25 cellular contexts compared by ENCODE assay signal in genomic region chr7:157482517-157483120, GRCh38.
DNase-seq lines count a peak whose midpoint lies in the region; TF ChIP-seq lines count a peak whose summit lies in the region.
"Had no signal": no experiment of that assay in that cellular context is flagged by ENCODE, and none has a peak within 500 bp of the region (broad histone marks: within the 10 kb centered on the region; RNA-seq: fewer than 3 reads in every experiment).

No MANE protein-coding gene starts in this region.

- no peak for DNase-seq in activated CD4-positive, alpha-beta T cell treated with anti-CD3 and anti-CD28 coated beads, Interleukin-2, amount 10 ng/mL, durations not matched to agents 24 days and 14 days
- no peak for DNase-seq in activated CD4-positive, alpha-beta T cell treated with anti-CD3 and anti-CD28 coated beads for 1 hour
- DNase-seq in RKO (ENCODE audit: low spot score) (peak; percentile 21), coronary artery (ENCODE audit: low spot score) (peak; percentile 4), trophoblast cell (no peak), NCI-H226 (no peak), COLO829 (ENCODE audit: low spot score) (no peak)
- DNase-seq in effector CD4-positive, alpha-beta T cell = no peak
- DNase-seq: activated gamma-delta T cell treated with Interleukin-2 at 50 U/mL for 16 hours; BE2C; DND-41; HFFc6; islet precursor cell; left ventricle myocardium inferior; naive B cell; NCI-H1105 treated with DMSO at 0.1 percent for 48 hours; NCI-H526 treated with DMSO at 0.1 percent for 48 hours; nucleus accumbens; PC-9; SHP77 treated with DMSO at 0.1 percent for 48 hours; stimulated activated naive CD4-positive, alpha-beta T cell treated with Interleukin-2 at 50 U/mL for 16 hours; uterus had no signal

- H3K4me2 ChIP-seq in trophoblast cell (ENCODE audit: low read length) = no peak overlapping the region
- H3K4me2 ChIP-seq: PC-9 had no signal

- peak overlapping the region; percentile 9 for H3K27ac Mint-ChIP-seq in activated CD4-positive, alpha-beta T cell treated with anti-CD3 and anti-CD28 coated beads, Interleukin-2, amount 10 ng/mL, durations not matched to agents 24 days and 14 days
- H3K27ac Mint-ChIP-seq: HFFc6, mesothelial cell of epicardium had no signal

- no peaks in the 10 kb centered on the region for H3K36me3 ChIP-seq in trophoblast cell (ENCODE audit: control insufficient read depth in 1 of 2, insufficient read depth in 2 of 2, low read length in 2 of 2)
- H3K36me3 ChIP-seq: BE2C, left ventricle myocardium inferior, uterus had no signal

- H3K27me3 ChIP-seq in trophoblast cell (ENCODE audit: insufficient read depth, low read length) = no peaks in the 10 kb centered on the region
- H3K27me3 ChIP-seq: body of pancreas, uterus had no signal

- H3K4me1 Mint-ChIP-seq in activated CD4-positive, alpha-beta T cell treated with anti-CD3 and anti-CD28 coated beads, Interleukin-2, amount 10 ng/mL, durations not matched to agents 24 days and 14 days = peaks cover 21% of the 10 kb centered on the region
- H3K4me1 Mint-ChIP-seq: mesothelial cell of epicardium had no signal

- no peaks in the 10 kb centered on the region for H3K4me1 ChIP-seq in trophoblast cell (ENCODE audit: control insufficient read depth in 1 of 2, insufficient read depth in 2 of 2, low read length in 2 of 2)
- H3K4me1 ChIP-seq: BE2C, body of pancreas, left ventricle myocardium inferior, uterus had no signal

- H2BK120ac ChIP-seq in trophoblast cell (ENCODE audit: insufficient read depth, low read length, poor library complexity) = no peak overlapping the region

- TF ChIP-seq CTCF in coronary artery (IDR thresholded peaks at IDR 0.05) = no peak

- no peak overlapping the region for H4K12ac ChIP-seq in trophoblast cell (ENCODE audit: low read depth, low read length)

- no CpG with 5 or more reads among the region's 7 CpGs for WGBS in trophoblast cell (ENCODE audit: extremely low coverage, insufficient coverage, insufficient read length)

- no peaks in the 10 kb centered on the region for H3K79me2 ChIP-seq in trophoblast cell (ENCODE audit: control insufficient read depth, insufficient read depth, low read length, poor library complexity)

- no peaks in the 10 kb centered on the region for H3K79me1 ChIP-seq in trophoblast cell (ENCODE audit: low read length)

- H3K4ac ChIP-seq in trophoblast cell (ENCODE audit: low read depth, low read length) = no peak overlapping the region

- H3K14ac ChIP-seq in trophoblast cell (ENCODE audit: low read length) = no peak overlapping the region

- peaks cover 8% of the 10 kb centered on the region for H3K27me3 Mint-ChIP-seq in activated CD4-positive, alpha-beta T cell treated with anti-CD3 and anti-CD28 coated beads, Interleukin-2, amount 10 ng/mL, durations not matched to agents 24 days and 14 days

- no peak overlapping the region for H3K27ac ChIP-seq in coronary artery
- H3K27ac ChIP-seq in trophoblast cell (ENCODE audit: low read depth, low read length) = no peak overlapping the region
- H3K27ac ChIP-seq: body of pancreas, left ventricle myocardium inferior, PC-9, uterus had no signal

- no peak overlapping the region for H3K4me3 Mint-ChIP-seq in activated CD4-positive, alpha-beta T cell treated with anti-CD3 and anti-CD28 coated beads, Interleukin-2, amount 10 ng/mL, durations not matched to agents 24 days and 14 days
- H3K4me3 Mint-ChIP-seq: HFFc6; mesothelial cell of epicardium; naive B cell; T-helper 2 cell treated with Interferon-gamma antibody and Interleukin-4, amounts not matched to agents 5 μg/mL and 100 μg/mL, for 36 hours had no signal

- no peak overlapping the region for H4K91ac ChIP-seq in trophoblast cell (ENCODE audit: low read depth, low read length)

- no peak overlapping the region for H3K9ac ChIP-seq in trophoblast cell (ENCODE audit: low read length)

- no peaks in the 10 kb centered on the region for H3K9me3 Mint-ChIP-seq in activated CD4-positive, alpha-beta T cell treated with anti-CD3 and anti-CD28 coated beads, Interleukin-2, amount 10 ng/mL, durations not matched to agents 24 days and 14 days
- H3K9me3 Mint-ChIP-seq: HFFc6, mesothelial cell of epicardium had no signal

- no peak overlapping the region for H2BK12ac ChIP-seq in trophoblast cell (ENCODE audit: low read length)

- H3K4me3 ChIP-seq in coronary artery = no peak overlapping the region
- H3K4me3 ChIP-seq in trophoblast cell (ENCODE audit: low read depth, low read length) = peak overlapping the region; percentile 2
- H3K4me3 ChIP-seq: body of pancreas, left ventricle myocardium inferior, PC-9, uterus had no signal

- H3K9me3 ChIP-seq in trophoblast cell (ENCODE audit: insufficient read depth, low read depth, low read length) = peaks cover 19% of the 10 kb centered on the region
- H3K9me3 ChIP-seq: BE2C, body of pancreas, left ventricle myocardium inferior, uterus had no signal

- H3K36me3 Mint-ChIP-seq in activated CD4-positive, alpha-beta T cell treated with anti-CD3 and anti-CD28 coated beads, Interleukin-2, amount 10 ng/mL, durations not matched to agents 24 days and 14 days (ENCODE audit: low read depth) = peaks cover 2% of the 10 kb centered on the region
- H3K36me3 Mint-ChIP-seq: mesothelial cell of epicardium, naive B cell had no signal

- no peak overlapping the region for H3K23ac ChIP-seq in trophoblast cell (ENCODE audit: low read length)

- H2AFZ ChIP-seq in trophoblast cell (ENCODE audit: insufficient read depth, low read length, poor library complexity) = no peak overlapping the region
- H2AFZ ChIP-seq: PC-9 had no signal

- no peak overlapping the region for H3K18ac ChIP-seq in trophoblast cell (ENCODE audit: low read length)

- intact Hi-C loops in activated CD4-positive, alpha-beta T cell treated with anti-CD3 and anti-CD28 coated beads, Interleukin-2, amount 10 ng/mL, durations not matched to agents 24 days and 14 days (cut with micrococcal nuclease) = no loop called here

- H2AK5ac ChIP-seq in trophoblast cell (ENCODE audit: low read length) = no peak overlapping the region

- H4K8ac ChIP-seq in trophoblast cell (ENCODE audit: low read depth, low read length) = no peak overlapping the region

- no peak overlapping the region for H2BK5ac ChIP-seq in trophoblast cell (ENCODE audit: low read depth, low read length, poor library complexity)

Comparison
In these comparisons a context has a peak if more than half of its experiments do, and no peak if none do; other contexts are left out.
1. DNase-seq: peak in RKO (single experiment) and coronary artery (single experiment); none in activated CD4-positive, alpha-beta T cell treated with anti-CD3 and anti-CD28 coated beads, Interleukin-2, amount 10 ng/mL, durations not matched to agents 24 days and 14 days (single experiment), activated CD4-positive, alpha-beta T cell treated with anti-CD3 and anti-CD28 coated beads for 1 hour (single experiment), trophoblast cell (0 of 2), NCI-H226 (single experiment), effector CD4-positive, alpha-beta T cell (single experiment) and COLO829 (single experiment).